16 cellular contexts compared by ENCODE assay signal in genomic region chr10:28914721-28915120, GRCh38.
"Had no signal": no experiment of that assay in that cellular context is flagged by ENCODE, and none has a peak within 500 bp of the region (broad histone marks: within the 10 kb centered on the region; RNA-seq: fewer than 3 reads in every experiment).

No MANE protein-coding gene starts in this region.

- H3K4me3 ChIP-seq: heart left ventricle, prostate gland, suprapubic skin had no signal

- FAIRE-seq: astrocyte, keratinocyte had no signal

- DNase-seq: activated CD4-positive, alpha-beta T cell treated with anti-CD3 and anti-CD28 coated beads for 48 hours; activated naive CD4-positive, alpha-beta T cell; activated naive CD8-positive, alpha-beta T cell treated with anti-CD3 and anti-CD28 coated beads, Interleukin-2, amount 50 U/mL, for 24 hours; foreskin fibroblast; heart left ventricle; left ventricle myocardium superior; mesenchymal stem cell; nephron progenitor cell; stimulated activated CD4-positive, alpha-beta T cell treated with anti-CD3 and anti-CD28 coated beads, Interleukin-2, amount 100 ng/mL, for 48 hours; stimulated activated CD8-positive, alpha-beta memory T cell treated with anti-CD3 and anti-CD28 coated beads, Interleukin-4, amount 100 ng/mL, for 48 hours; stimulated activated naive CD8-positive, alpha-beta T cell treated with anti-CD3 and anti-CD28 coated beads, Interleukin-15, Interleukin-2, amounts not matched to agents 100 U/mL and 50 U/mL, for 24 hours; T-helper 1 cell had no signal
